In genomic region chr16:18926189-18926865, GRCh38 we compare ENCODE assay signal across 8 cellular contexts. TPM values are rescaled to one million over a fixed set of nuclear protein-coding genes. Genes with fewer than 3 reads are reported as not detected.
DNase-seq lines count a peak whose midpoint lies in the region; ATAC-seq, FAIRE-seq and TF ChIP-seq lines count a peak whose summit lies in the region.
"Not testable (repeated sequence)": the region's sequence is repeated elsewhere in the genome, so short reads cannot be mapped to it uniquely, and the experiment has no call there.

Gene SMG1, minus strand, starts transcription at chr16:18926408. Its CDS starts 367 bp downstream, at chr16:18926041.

- ATAC-seq in GM21381 (IDR thresholded peaks at IDR 0.05; ENCODE audit: unreplicated experiment) (peak; percentile 83), memory B cell (ENCODE audit: low read depth) (peak; percentile 79)
- ATAC-seq in effector memory CD8-positive, alpha-beta T cell (replicated peaks): peak; percentile 79

- DNase-seq in Caco-2 (peak; percentile 96 to 98), HTR-8/SVneo (ENCODE audit: insufficient read length, low spot score) (peak; percentile 81), NOMO-1 treated with DMSO at 0.1 percent for 48 hours (lab: John Stamatoyannopoulos, UW; ENCODE audit: unreplicated experiment) (peak; percentile 90), memory B cell (ENCODE audit: low spot score in 2 of 2) (peak; percentile 95 to 97)
- peak; percentile 84 to 92 (median 90) for DNase-seq in activated CD8-positive, alpha-beta memory T cell treated with anti-CD3 and anti-CD28 coated beads for 48 hours (ENCODE audit: low read depth in 2 of 3, low spot score in 2 of 3)
- peak; percentile 89 to 94 (median 91) for DNase-seq in effector memory CD8-positive, alpha-beta T cell
- DNase-seq in stimulated activated CD8-positive, alpha-beta memory T cell treated with anti-CD3 and anti-CD28 coated beads, Interleukin-12 subunit alpha, Interleukin-12 subunit beta, amount 100 ng/mL, for 1 hour (ENCODE audit: low read depth): peak; percentile 81

- H3K27me3 Mint-ChIP-seq in Caco-2 (ENCODE audit: insufficient read depth, unreplicated experiment); effector memory CD8-positive, alpha-beta T cell; memory B cell: not testable (repeated sequence)

- not testable (repeated sequence) for H3K9me3 Mint-ChIP-seq in Caco-2 (ENCODE audit: unreplicated experiment); effector memory CD8-positive, alpha-beta T cell; memory B cell

- H3K27ac Mint-ChIP-seq in Caco-2 (ENCODE audit: unreplicated experiment): peak within 1 kb of the TSS; percentile 100
- peak within 1 kb of the TSS; percentile 84 to 96 for H3K27ac Mint-ChIP-seq in effector memory CD8-positive, alpha-beta T cell
- peak within 1 kb of the TSS; percentile 99 for H3K27ac Mint-ChIP-seq in memory B cell

- not testable (repeated sequence) for FAIRE-seq in HTR-8/SVneo (lab: Jason Lieb, UNC)

- H3K36me3 Mint-ChIP-seq in Caco-2 (ENCODE audit: insufficient read depth, unreplicated experiment): peaks cover 14% of the 10 kb centered on the region
- H3K36me3 Mint-ChIP-seq in effector memory CD8-positive, alpha-beta T cell (ENCODE audit: insufficient read depth): peaks cover 22% of the 10 kb centered on the region
- H3K36me3 Mint-ChIP-seq in memory B cell: not testable (repeated sequence)

- not testable (repeated sequence) for H3K4me1 Mint-ChIP-seq in Caco-2 (ENCODE audit: low read depth, unreplicated experiment)
- peaks cover 21 to 32% of the 10 kb centered on the region in 2 donors for H3K4me1 Mint-ChIP-seq in effector memory CD8-positive, alpha-beta T cell (ENCODE audit: low read depth in 2 of 2)
- peaks cover 25% of the 10 kb centered on the region for H3K4me1 Mint-ChIP-seq in memory B cell

- H3K36me3 ChIP-seq in Caco-2 (ENCODE audit: control insufficient read depth, insufficient read depth, low read length): not testable (repeated sequence)

- POLR2A ChIA-PET in Caco-2 (lab: Charles Lee): interaction anchor here (0.8 to 1.2 kb wide), 4 partner anchors 125 to 136 kb away, joined by 3 to 8 read pairs (median 6); partner anchors contain the start of genes ARL6IP1 and RPS15A

- H3K4me3 Mint-ChIP-seq in Caco-2 (ENCODE audit: unreplicated experiment): peak within 1 kb of the TSS; percentile 97
- H3K4me3 Mint-ChIP-seq in effector memory CD8-positive, alpha-beta T cell: peak within 1 kb of the TSS; percentile 79 to 86
- H3K4me3 Mint-ChIP-seq in memory B cell: peak within 1 kb of the TSS; percentile 87

- not testable (repeated sequence) for H3K27me3 ChIP-seq in Caco-2 (replicated peaks; ENCODE audit: control insufficient read depth, insufficient read depth, low read length)

- CTCF ChIA-PET in Caco-2 (lab: Charles Lee): not testable (repeated sequence)

- H3K4me1 ChIP-seq in Caco-2: not testable (repeated sequence)

- not testable (repeated sequence) for BruUV-seq in Caco-2 (replicated peaks; lab: Mats Ljungman, UMichigan)

- intact Hi-C loops in Caco-2 (cut with micrococcal nuclease; ENCODE audit: unreplicated experiment): loop anchor here (1.0 to 2.0 kb wide), 2 partner anchors 42 to 136 kb away; partner anchors contain the start of gene RPS15A

- H3K4me3 ChIP-seq in Caco-2 (ENCODE audit: low read depth, low read length): peak within 1 kb of the TSS; percentile 75

- TF ChIP-seq CTCF in Caco-2 (IDR thresholded peaks at IDR 0.05; ENCODE audit: insufficient read depth in 1 of 2, low read depth in 1 of 2, low read length in 1 of 2, severe bottlenecking in 1 of 2, unreplicated experiment in 1 of 2): not testable (repeated sequence)

- not testable (repeated sequence) for H3K9me3 ChIP-seq in Caco-2

RNA-seq across cellular contexts. Expression of gene SMG1, which starts in this region (rescaled TPM):
- total RNA-seq in Caco-2 (2022): 79.1 and 80.2 TPM in 2 replicates

Comparison
In these comparisons a context has a peak if more than half of its experiments do, and no peak if none do; other contexts are left out.
1. Peak in every context shown above with its lines: DNase-seq, ATAC-seq and H3K4me3 ChIP-seq.